ENCODE assay signal across 10 cellular contexts in genomic region chr5:146338774-146339714, GRCh38. TPM values are rescaled to one million over a fixed set of nuclear protein-coding genes. Genes with fewer than 3 reads are reported as not detected.
DNase-seq lines count a peak whose midpoint lies in the region; ATAC-seq and TF ChIP-seq lines count a peak whose summit lies in the region.
"Had no signal": no experiment of that assay in that cellular context is flagged by ENCODE, and none has a peak within 500 bp of the region (broad histone marks: within the 10 kb centered on the region; RNA-seq: fewer than 3 reads in every experiment).

POU4F3 (plus strand) TSS chr5:146338839; CDS start chr5:146339113, 274 bp downstream.

- H3K9me3 Mint-ChIP-seq in HFFc6: peaks cover 12% of the 10 kb centered on the region; the same call in 1 of the 2 replicates

- no peak within 1 kb of the TSS; the same call in 1 of the 2 replicates for H3K4me3 Mint-ChIP-seq in HFFc6

- no peak within 1 kb of the TSS for H3K27ac ChIP-seq in RWPE1

- DNase-seq in NCI-H1417 (lab: John Stamatoyannopoulos, UW) (peak in 2 of 3 experiments; percentile 53 to 61), NCI-H1417 treated with DMSO at 0.1 percent for 48 hours (lab: John Stamatoyannopoulos, UW) (no peak), DMS53 treated with DMSO at 0.1 percent for 48 hours (lab: John Stamatoyannopoulos, UW; ENCODE audit: unreplicated experiment) (peak; percentile 12), NCI-H345 treated with DMSO at 0.1 percent for 48 hours (lab: John Stamatoyannopoulos, UW; ENCODE audit: unreplicated experiment) (peak; percentile 27), iPS-NIHi7 (ENCODE audit: extremely low spot score) (peak; percentile 67), HFFc6 (no peak), RWPE1 (ENCODE audit: low spot score) (no peak)
- DNase-seq: KBM-7, substantia nigra had no signal

- no peak within 1 kb of the TSS for H3K27ac Mint-ChIP-seq in HFFc6

- H3K27me3 Mint-ChIP-seq in HFFc6 (ENCODE audit: insufficient read depth): peaks cover 71% of the 10 kb centered on the region

- POLR2A ChIA-PET in RWPE1 (lab: Yijun Ruan, JAX; ENCODE audit: low non-redundant PET): no interaction called here

- TF ChIP-seq CTCF in HFFc6 (IDR thresholded peaks at IDR 0.05) (no peak), RWPE1 (conservative IDR thresholded peaks at IDR 0.05; ENCODE audit: low read depth) (no peak)

- H3K36me3 Mint-ChIP-seq in HFFc6 (ENCODE audit: low read depth): no peaks in the 10 kb centered on the region

- CTCF ChIA-PET in RWPE1 (lab: Yijun Ruan, JAX): interaction anchor here (0.9 to 1.0 kb wide), 2 partner anchors 22 to 28 kb away, joined by 3 read pairs; no protein-coding TSS in a partner anchor

- H3K4me1 Mint-ChIP-seq in HFFc6 (ENCODE audit: low read depth): no peaks in the 10 kb centered on the region; the same call in 1 of the 2 replicates

- ATAC-seq in HG03442 (IDR thresholded peaks at IDR 0.05; ENCODE audit: unreplicated experiment): no peak

RNA-seq across cellular contexts. Expression of gene POU4F3, which starts in this region (rescaled TPM):
- under 1 TPM in 1 of 6 experiments, not detected in 5; 0.07 TPM for total RNA-seq in HFFc6 (2021; fragmentation: NEBNext Ultra II Directional; extraction: Animal tissue kit (Norgen Biotek cat#: 25700))

Comparison
In these comparisons a context has a peak if more than half of its experiments do, and no peak if none do; other contexts are left out.
1. DNase-seq: peak in NCI-H1417 (2 of 3), DMS53 treated with DMSO at 0.1 percent for 48 hours (single experiment), NCI-H345 treated with DMSO at 0.1 percent for 48 hours (single experiment) and iPS-NIHi7 (single experiment); none in NCI-H1417 treated with DMSO at 0.1 percent for 48 hours (single experiment), HFFc6 (single experiment) and RWPE1 (single experiment).